ENCODE assay signal across 9 cellular contexts in genomic region chr18:76824136-76824676, GRCh38. TPM values are rescaled to one million over a fixed set of nuclear protein-coding genes. Genes with fewer than 3 reads are reported as not detected.
A peak's percentile ranks its signal among the peaks of the same experiment; 100 is the strongest.
DNase-seq lines count a peak whose midpoint lies in the region; ATAC-seq and TF ChIP-seq lines count a peak whose summit lies in the region.
"Had no signal": no experiment of that assay in that cellular context is flagged by ENCODE, and none has a peak within 500 bp of the region (broad histone marks: within the 10 kb centered on the region; RNA-seq: fewer than 3 reads in every experiment).

No MANE protein-coding gene starts in this region.

- no peaks in the 10 kb centered on the region for H3K27me3 Mint-ChIP-seq in activated T-cell treated with anti-CD3 and anti-CD28 coated beads, Interleukin-2, amount 50 U/mL, for 24 hours

- peaks cover 23 to 45% of the 10 kb centered on the region in 2 donors for H3K4me1 ChIP-seq in thoracic aorta (ENCODE audit: control insufficient read depth in 1 of 2, low read depth in 2 of 2)
- peaks cover 3 to 37% (median 27%) of the 10 kb centered on the region in 9 donors for H3K4me1 ChIP-seq in heart right ventricle

- H3K9me3 ChIP-seq in thoracic aorta, result no peaks in the 10 kb centered on the region
- no peaks in the 10 kb centered on the region for H3K9me3 ChIP-seq in heart right ventricle

- no peaks in the 10 kb centered on the region for H3K36me3 ChIP-seq in thoracic aorta
- H3K36me3 ChIP-seq in heart right ventricle, result peaks cover 0 to 3% (median 0%) of the 10 kb centered on the region in 9 donors

- H3K36me3 Mint-ChIP-seq in activated T-cell treated with anti-CD3 and anti-CD28 coated beads, Interleukin-2, amount 50 U/mL, for 24 hours (ENCODE audit: low read depth), result peaks cover 30% of the 10 kb centered on the region
- peaks cover 0 to 5% of the 10 kb centered on the region in 2 donors for H3K36me3 Mint-ChIP-seq in activated naive CD4-positive, alpha-beta T cell treated with anti-CD3 and anti-CD28 coated beads, Interleukin-2, amount 50 U/mL, for 72 hours

- DNase-seq in activated T-cell treated with anti-CD3 and anti-CD28 coated beads, Interleukin-2, amount 50 U/mL, for 24 hours, result no peak
- no peak for DNase-seq in activated T-cell treated with anti-CD3 and anti-CD28 coated beads, Interleukin-2, amount 50 U/mL, for 48 hours
- DNase-seq in activated naive CD4-positive, alpha-beta T cell treated with anti-CD3 and anti-CD28 coated beads, Interleukin-2, amount 50 U/mL, for 72 hours (ENCODE audit: low spot score in 2 of 2), result no peak
- DNase-seq in left kidney (ENCODE audit: low read depth, low spot score) (peak; percentile 52), thoracic aorta (ENCODE audit: low spot score) (no peak), NCI-H1105 (lab: John Stamatoyannopoulos, UW) (no peak), heart right ventricle (no peak), DMS53 treated with DMSO at 0.1 percent for 48 hours (lab: John Stamatoyannopoulos, UW; ENCODE audit: unreplicated experiment) (no peak)
- DNase-seq: NCI-H2081 had no signal

- peak overlapping the region; percentile 86 for H3K4me3 Mint-ChIP-seq in activated T-cell treated with anti-CD3 and anti-CD28 coated beads, Interleukin-2, amount 50 U/mL, for 24 hours

- TF ChIP-seq CTCF in thoracic aorta (IDR thresholded peaks at IDR 0.05) (no peak), heart right ventricle (IDR thresholded peaks at IDR 0.05) (no peak)

- WGBS in heart right ventricle, 2 donors, result 85% methylated on average over 12 of the region's 12 CpGs

- no peaks in the 10 kb centered on the region for H3K9me3 Mint-ChIP-seq in activated T-cell treated with anti-CD3 and anti-CD28 coated beads, Interleukin-2, amount 50 U/mL, for 24 hours
- H3K9me3 Mint-ChIP-seq in activated naive CD4-positive, alpha-beta T cell treated with anti-CD3 and anti-CD28 coated beads, Interleukin-2, amount 50 U/mL, for 72 hours, result no peaks in the 10 kb centered on the region

- H3K27me3 ChIP-seq in thoracic aorta (replicated peaks; ENCODE audit: insufficient read depth) (no peaks in the 10 kb centered on the region), heart right ventricle (no peaks in the 10 kb centered on the region)

- H3K27ac ChIP-seq in thoracic aorta (peak overlapping the region; percentile 40 to 68), heart right ventricle (peak overlapping the region in 3 of 10 donors; percentile 88 to 99 (median 96))

- no peak for ATAC-seq in activated naive CD4-positive, alpha-beta T cell treated with anti-CD3 and anti-CD28 coated beads, Interleukin-2, amount 50 U/mL, for 72 hours
- ATAC-seq in thoracic aorta (ENCODE audit: insufficient number of reproducible peaks, low FRiP score, low read depth), result no peak
- no peak for ATAC-seq in heart right ventricle

- intact Hi-C loops in heart right ventricle (cut with DNase I), result loop anchor here in 1 of 10 donors (5.0 kb wide), 1 partner anchor 357 kb away; no protein-coding TSS in a partner anchor

- peak overlapping the region; percentile 34 for H3K27ac Mint-ChIP-seq in activated T-cell treated with anti-CD3 and anti-CD28 coated beads, Interleukin-2, amount 50 U/mL, for 24 hours
- H3K27ac Mint-ChIP-seq in activated naive CD4-positive, alpha-beta T cell treated with anti-CD3 and anti-CD28 coated beads, Interleukin-2, amount 50 U/mL, for 72 hours, result peak overlapping the region; percentile 11 to 65

- peaks cover 57% of the 10 kb centered on the region for H3K4me1 Mint-ChIP-seq in activated T-cell treated with anti-CD3 and anti-CD28 coated beads, Interleukin-2, amount 50 U/mL, for 24 hours (ENCODE audit: low read depth)

- H3K4me3 ChIP-seq in thoracic aorta, result no peak overlapping the region
- H3K4me3 ChIP-seq in heart right ventricle, result peak overlapping the region in 2 of 10 donors; percentile 71 to 80

RNA-seq across cellular contexts. Expression of gene ZNF236, which starts 1.8 kb away (rescaled TPM):
- total RNA-seq in activated naive CD4-positive, alpha-beta T cell treated with anti-CD3 and anti-CD28 coated beads, Interleukin-2, amount 50 U/mL, for 72 hours, result 10 to 100 TPM; 17.7 to 24.5 TPM
- total RNA-seq in thoracic aorta (10 to 100 TPM; 14.1 to 22.5 TPM), heart right ventricle (10 to 100 TPM in 9 of 10 donors, 1 to 10 TPM in 1; 8.3 to 14.9 (median 12.8) TPM)
- 1 to 10 TPM in 1 of 2 donors, under 1 TPM in 1; 0.75 to 4.3 TPM for polyA plus RNA-seq in heart right ventricle
